8 cellular contexts compared by ENCODE assay signal in genomic region chr4:183798249-183798920, GRCh38.
DNase-seq lines count a peak whose midpoint lies in the region; ATAC-seq and TF ChIP-seq lines count a peak whose summit lies in the region.

No MANE protein-coding gene starts in this region.

- WGBS in aorta, 2 donors: 7 to 9% methylated on average over 40 to 62 of the region's 62 CpGs

- TF ChIP-seq CTCF in left ventricle myocardium inferior (IDR thresholded peaks at IDR 0.05; ENCODE audit: borderline replicate concordance) (no peak), dorsolateral prefrontal cortex (IDR thresholded peaks at IDR 0.05 in 54 of 56, conservative IDR thresholded peaks at IDR 0.05 in 2 of 56; ENCODE audit: low read depth in 1 of 56, partially characterized antibody in 56 of 56) (no peak)

- peaks cover 39% of the 10 kb centered on the region for H3K4me1 ChIP-seq in left ventricle myocardium inferior
- peaks cover 5% of the 10 kb centered on the region for H3K4me1 ChIP-seq in mucosa of stomach (ENCODE audit: control insufficient read depth, insufficient read depth, low read length)
- H3K4me1 ChIP-seq in aorta (ENCODE audit: control insufficient read depth in 1 of 2, insufficient read depth in 2 of 2, low read length in 2 of 2): no peaks in the 10 kb centered on the region

- H3K36me3 ChIP-seq in left ventricle myocardium inferior (no peaks in the 10 kb centered on the region), mucosa of stomach (ENCODE audit: control insufficient read depth, insufficient read depth, low read length) (no peaks in the 10 kb centered on the region), aorta (ENCODE audit: control insufficient read depth in 1 of 2, insufficient read depth in 2 of 2, low read length in 1 of 2) (no peaks in the 10 kb centered on the region)

- peak overlapping the region; percentile 57 for H3K9ac ChIP-seq in mucosa of stomach (ENCODE audit: low read length)

- H3K27ac ChIP-seq in left ventricle myocardium inferior (replicated peaks): peak overlapping the region; percentile 91
- no peak overlapping the region for H3K27ac ChIP-seq in dorsolateral prefrontal cortex
- H3K27ac ChIP-seq in aorta (ENCODE audit: low read depth in 1 of 2, low read length in 2 of 2): no peak overlapping the region

- no peak for ATAC-seq in aorta (ENCODE audit: low FRiP score)
- ATAC-seq in GM18520 (IDR thresholded peaks at IDR 0.05; ENCODE audit: unreplicated experiment): no peak
- ATAC-seq in GM21717 (IDR thresholded peaks at IDR 0.05; ENCODE audit: unreplicated experiment): no peak

- H3K9me3 ChIP-seq in left ventricle myocardium inferior (replicated peaks) (peaks cover 20% of the 10 kb centered on the region), mucosa of stomach (ENCODE audit: control insufficient read depth, low read length) (no peaks in the 10 kb centered on the region), aorta (ENCODE audit: control insufficient read depth, low read length) (no peaks in the 10 kb centered on the region)

- intact Hi-C loops in left ventricle myocardium inferior (cut with micrococcal nuclease) (no loop called here), cardiac septum (cut with DNase I) (loop anchor here (5.0 kb wide), 1 partner anchor 76 kb away; no protein-coding TSS in a partner anchor), dorsolateral prefrontal cortex (cut with DNase I) (no loop called here), aorta (cut with DNase I) (no loop called here)

- DNase-seq in left ventricle myocardium inferior (no peak), cardiac septum (ENCODE audit: low spot score) (no peak), dorsolateral prefrontal cortex (no peak), aorta (no peak)
- no peak for DNase-seq in stimulated activated CD4-positive, alpha-beta T cell treated with anti-CD3 and anti-CD28 coated beads, Interleukin-1b, Interleukin-23, amount 100 ng/mL, for 48 hours

- H3K27me3 ChIP-seq in left ventricle myocardium inferior (ENCODE audit: low read depth): peaks cover 32% of the 10 kb centered on the region
- peaks cover 0 to 58% (median 38%) of the 10 kb centered on the region in 45 donors for H3K27me3 ChIP-seq in dorsolateral prefrontal cortex
- no peaks in the 10 kb centered on the region for H3K27me3 ChIP-seq in mucosa of stomach (ENCODE audit: control insufficient read depth, insufficient read depth, low read length)
- no peaks in the 10 kb centered on the region for H3K27me3 ChIP-seq in aorta (ENCODE audit: control insufficient read depth in 1 of 2, insufficient read depth in 2 of 2, low read length in 1 of 2)

- peak overlapping the region; percentile 82 for H3K4me3 ChIP-seq in left ventricle myocardium inferior
- peak overlapping the region in 50 of 59 donors; percentile 10 to 67 (median 51) for H3K4me3 ChIP-seq in dorsolateral prefrontal cortex
- H3K4me3 ChIP-seq in mucosa of stomach (ENCODE audit: low read length): peak overlapping the region; percentile 27
- peak overlapping the region; percentile 22 to 31 for H3K4me3 ChIP-seq in aorta (ENCODE audit: low read length in 2 of 2)

Comparison
In these comparisons a context has a peak if more than half of its experiments do, and no peak if none do; other contexts are left out.
1. H3K4me3 ChIP-seq: peak in every context shown above with its lines; median percentile 82 in left ventricle myocardium inferior; 51 in dorsolateral prefrontal cortex; 27 in mucosa of stomach; 26 in aorta.